ENCODE assay signal across 8 cellular contexts in genomic region chr21:31098576-31099005, GRCh38.
DNase-seq lines count a peak whose midpoint lies in the region; ATAC-seq, FAIRE-seq and TF ChIP-seq lines count a peak whose summit lies in the region.

No MANE protein-coding gene starts in this region.

- DNase-seq in AG04450 (ENCODE audit: low read depth, low spot score) (peak; percentile 10), Kasumi-1 (lab: John Stamatoyannopoulos, UW) (peak; percentile 66 to 69), RPMI7951 (ENCODE audit: low read depth) (peak; percentile 35), activated T-helper 1 cell treated with Interleukin-2 at 50 U/mL for 16 hours (ENCODE audit: low read depth) (peak; percentile 54), fibroblast of villous mesenchyme (ENCODE audit: low read depth) (peak; percentile 39), pancreas (peak; percentile 29 to 82 (median 62)), tibial nerve (ENCODE audit: low spot score in 2 of 2) (peak; percentile 47 to 72)

- intact Hi-C loops in pancreas (cut with DNase I), result loop anchor here in 2 of 3 donors (5.0 kb wide), 1 partner anchor 84 kb away; no protein-coding TSS in a partner anchor

- POLR2A ChIA-PET in AG04450 (lab: Yijun Ruan, JAX), result no interaction called here

- H3K27me3 ChIP-seq in AG04450 (ENCODE audit: control insufficient read depth, insufficient read depth, low read length), result no peaks in the 10 kb centered on the region
- H3K27me3 ChIP-seq in pancreas, result no peaks in the 10 kb centered on the region
- no peaks in the 10 kb centered on the region for H3K27me3 ChIP-seq in tibial nerve

- H3K4me3 ChIP-seq in AG04450 (ENCODE audit: low read depth, low read length), result no peak overlapping the region
- no peak overlapping the region for H3K4me3 ChIP-seq in fibroblast of villous mesenchyme (ENCODE audit: low read depth, low read length)
- H3K4me3 ChIP-seq in pancreas, result no peak overlapping the region
- H3K4me3 ChIP-seq in tibial nerve, result no peak overlapping the region

- TF ChIP-seq POLR2A in tibial nerve (IDR thresholded peaks at IDR 0.05), result no peak

- FAIRE-seq in pancreas (lab: Jason Lieb, UNC), result no peak

- peak; percentile 91 for TF ChIP-seq CTCF in AG04450 (IDR thresholded peaks at IDR 0.05; ENCODE audit: low read depth, low read length)
- TF ChIP-seq CTCF in fibroblast of villous mesenchyme (IDR thresholded peaks at IDR 0.05; ENCODE audit: insufficient read depth, low read depth, low read length), result peak; percentile 82
- TF ChIP-seq CTCF in pancreas (IDR thresholded peaks at IDR 0.05), result peak; percentile 33 to 77 (median 62)
- peak; percentile 73 to 85 (median 79) for TF ChIP-seq CTCF in tibial nerve (IDR thresholded peaks at IDR 0.05)

- H3K4me1 ChIP-seq in pancreas (no peaks in the 10 kb centered on the region), tibial nerve (peaks cover 0 to 7% (median 0%) of the 10 kb centered on the region in 4 donors)

- H3K9me3 ChIP-seq in AG04450 (ENCODE audit: control insufficient read depth, insufficient read depth, low read length) (no peaks in the 10 kb centered on the region), pancreas (no peaks in the 10 kb centered on the region), tibial nerve (no peaks in the 10 kb centered on the region)

- no peak overlapping the region for H3K27ac ChIP-seq in AG04450 (ENCODE audit: low read depth, low read length)
- H3K27ac ChIP-seq in pancreas, result no peak overlapping the region
- no peak overlapping the region for H3K27ac ChIP-seq in tibial nerve

- ATAC-seq in GM18868 (IDR thresholded peaks at IDR 0.05; ENCODE audit: unreplicated experiment) (peak; percentile 71), pancreas (peak; percentile 58 to 93 (median 90))

- 8 to 9% methylated on average over 23 of the region's 23 CpGs for WGBS in pancreas, 2 donors
- WGBS in tibial nerve, 2 donors, result 15 to 16% methylated on average over 23 of the region's 23 CpGs

- no peaks in the 10 kb centered on the region for H3K36me3 ChIP-seq in pancreas
- H3K36me3 ChIP-seq in tibial nerve, result no peaks in the 10 kb centered on the region

- no peak for TF ChIP-seq EP300 in tibial nerve (IDR thresholded peaks at IDR 0.05)

- CTCF ChIA-PET in AG04450 (lab: Charles Lee), result interaction anchor here (0.6 to 9.0 kb wide), 16 partner anchors 11 to 505 kb away, joined by 3 to 154 read pairs (median 4); no protein-coding TSS in a partner anchor

Comparison
In these comparisons a context has a peak if more than half of its experiments do, and no peak if none do; other contexts are left out.
1. DNase-seq: peak in every context shown above with its lines; median percentile 68 in Kasumi-1; 62 in pancreas; 60 in tibial nerve; 54 in activated T-helper 1 cell treated with Interleukin-2 at 50 U/mL for 16 hours; 39 in fibroblast of villous mesenchyme; 35 in RPMI7951; 10 in AG04450.